ENCODE assay signal across 8 cellular contexts in the genomic region with DNA sequence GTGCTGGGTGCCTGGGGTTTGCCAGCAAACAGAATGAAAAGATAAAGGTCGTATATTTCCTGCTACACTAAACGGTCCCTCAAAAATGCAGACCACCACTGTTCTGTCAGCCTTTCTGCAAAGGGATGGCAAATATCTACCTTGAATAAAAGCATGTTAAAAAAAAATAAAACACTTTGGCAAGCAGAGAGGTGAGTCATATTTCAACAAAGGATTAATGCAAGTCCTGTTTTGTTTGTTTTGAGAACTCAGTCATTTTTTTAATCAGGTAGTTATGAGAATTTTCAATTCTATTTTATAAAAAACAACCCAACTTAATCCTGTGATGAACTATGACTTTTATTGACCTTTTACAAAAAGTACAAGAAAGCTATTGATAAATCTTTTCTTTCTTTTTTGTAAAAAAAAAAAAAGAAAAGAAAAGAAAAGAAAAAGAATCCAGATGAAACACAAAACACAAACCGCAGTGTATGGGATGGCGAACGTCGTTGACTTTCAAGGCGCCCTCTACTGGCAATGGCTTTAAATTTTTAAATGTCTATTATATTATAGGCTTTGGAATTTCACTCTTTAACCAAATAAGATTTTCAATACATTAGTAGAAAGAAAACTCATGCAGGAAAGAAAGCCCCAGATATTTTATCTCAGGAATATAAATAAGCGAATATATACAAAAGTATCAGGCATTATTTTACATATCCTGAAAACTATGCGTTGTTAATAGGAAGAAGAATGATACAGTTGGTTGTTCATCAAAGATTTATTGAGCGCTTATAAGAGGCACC.
DNase-seq lines count a peak whose midpoint lies in the region; ATAC-seq and TF ChIP-seq lines count a peak whose summit lies in the region.

No MANE protein-coding gene starts in this region.

- H3K9me3 Mint-ChIP-seq in GM23338 = no peaks in the 10 kb centered on the region

- H3K36me3 ChIP-seq in GM23338 (ENCODE audit: insufficient read depth) (no peaks in the 10 kb centered on the region), body of pancreas (replicated peaks in 1 of 2; ENCODE audit: insufficient read depth in 1 of 2, low read depth in 2 of 2) (no peaks in the 10 kb centered on the region)

- H3K27ac Mint-ChIP-seq in GM23338 = no peak overlapping the region

- DNase-seq in CD1c-positive myeloid dendritic cell (ENCODE audit: extremely low spot score) (peak; percentile 46), GM23338 (ENCODE audit: low spot score) (peak; percentile 83), RPMI7951 (ENCODE audit: low read depth) (peak; percentile 58), body of pancreas (peak; percentile 25 to 43 (median 32)), kidney glomerular epithelial cell (lab: John Stamatoyannopoulos, UW) (peak; percentile 81), NCI-H1417 treated with DMSO at 0.1 percent for 48 hours (lab: John Stamatoyannopoulos, UW) (no peak), germinal center (ENCODE audit: low spot score) (no peak)
- peak; percentile 2 to 14 for DNase-seq in stimulated activated CD8-positive, alpha-beta memory T cell treated with anti-CD3 and anti-CD28 coated beads, Interleukin-7, amount 100 ng/mL, for 4 hours (ENCODE audit: low read depth in 2 of 2)

- H3K27me3 ChIP-seq in GM23338 (ENCODE audit: insufficient read depth) = no peaks in the 10 kb centered on the region
- no peaks in the 10 kb centered on the region for H3K27me3 ChIP-seq in body of pancreas

- peaks cover 4% of the 10 kb centered on the region for H3K27me3 Mint-ChIP-seq in GM23338 (ENCODE audit: insufficient read depth, low read depth, poor library complexity)

- TF ChIP-seq POLR2A in body of pancreas (IDR thresholded peaks at IDR 0.05) = no peak

- H3K27ac ChIP-seq in GM23338 (ENCODE audit: low read depth) = no peak overlapping the region
- H3K27ac ChIP-seq in body of pancreas = peak overlapping the region in 2 of 4 donors; percentile 45 to 55

- peak; percentile 75 to 84 for TF ChIP-seq CTCF in GM23338 (conservative IDR thresholded peaks at IDR 0.05; ENCODE audit: low read depth in 2 of 2)
- TF ChIP-seq CTCF in body of pancreas (IDR thresholded peaks at IDR 0.05) = peak; percentile 21 to 69 (median 54)

- no peak overlapping the region for H3K4me3 Mint-ChIP-seq in GM23338

- H3K79me2 ChIP-seq in GM23338 (replicated peaks; ENCODE audit: insufficient read depth) = no peaks in the 10 kb centered on the region

- H3F3A ChIP-seq in GM23338 (replicated peaks; ENCODE audit: low read depth) = no peaks in the 10 kb centered on the region

- no peaks in the 10 kb centered on the region for H3K9me3 ChIP-seq in body of pancreas

- 24 to 26% methylated on average over 10 of the region's 10 CpGs for WGBS in body of pancreas, 2 donors

- H3K4me1 Mint-ChIP-seq in GM23338 = peaks cover 11% of the 10 kb centered on the region

- ATAC-seq in GM23338 = peak; percentile 82
- peak; percentile 66 for ATAC-seq in body of pancreas

- H3K4me2 ChIP-seq in GM23338 = peak overlapping the region; percentile 3; the same call in 1 of the 2 replicates

- no peak overlapping the region for H3K4me3 ChIP-seq in GM23338
- H3K4me3 ChIP-seq in body of pancreas = no peak overlapping the region

- H3K4me1 ChIP-seq in GM23338 (ENCODE audit: insufficient read depth) (peaks cover 9% of the 10 kb centered on the region; the same call in 1 of the 2 replicates), body of pancreas (peaks cover 4% of the 10 kb centered on the region)

- intact Hi-C loops in body of pancreas (cut with DNase I) = no loop called here

- no peaks in the 10 kb centered on the region for H3K9me2 ChIP-seq in GM23338 (ENCODE audit: insufficient read depth)

- no peak overlapping the region for H2AFZ ChIP-seq in GM23338

- H4K20me1 ChIP-seq in GM23338 (replicated peaks; ENCODE audit: insufficient read depth) = no peaks in the 10 kb centered on the region

- no peaks in the 10 kb centered on the region for H3K36me3 Mint-ChIP-seq in GM23338 (ENCODE audit: low read depth)

TF ChIP-seq in GM23338, 12 proteins besides CTCF, POLR2A, EP300 and RAD21:
- no peak for TF ChIP-seq CREB1 (CRISPR knock-in tag; IDR thresholded peaks at IDR 0.05; ENCODE audit: low read depth)
- TF ChIP-seq STAT1 (IDR thresholded peaks at IDR 0.05; ENCODE audit: unreplicated experiment) = no peak
- TF ChIP-seq EZH2 (IDR thresholded peaks at IDR 0.05; ENCODE audit: low read depth, unreplicated experiment) = no peak
- TF ChIP-seq, protein P1, sequence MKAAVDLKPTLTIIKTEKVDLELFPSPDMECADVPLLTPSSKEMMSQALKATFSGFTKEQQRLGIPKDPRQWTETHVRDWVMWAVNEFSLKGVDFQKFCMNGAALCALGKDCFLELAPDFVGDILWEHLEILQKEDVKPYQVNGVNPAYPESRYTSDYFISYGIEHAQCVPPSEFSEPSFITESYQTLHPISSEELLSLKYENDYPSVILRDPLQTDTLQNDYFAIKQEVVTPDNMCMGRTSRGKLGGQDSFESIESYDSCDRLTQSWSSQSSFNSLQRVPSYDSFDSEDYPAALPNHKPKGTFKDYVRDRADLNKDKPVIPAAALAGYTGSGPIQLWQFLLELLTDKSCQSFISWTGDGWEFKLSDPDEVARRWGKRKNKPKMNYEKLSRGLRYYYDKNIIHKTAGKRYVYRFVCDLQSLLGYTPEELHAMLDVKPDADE (IDR thresholded peaks at IDR 0.05) = no peak
- TF ChIP-seq, protein P2, sequence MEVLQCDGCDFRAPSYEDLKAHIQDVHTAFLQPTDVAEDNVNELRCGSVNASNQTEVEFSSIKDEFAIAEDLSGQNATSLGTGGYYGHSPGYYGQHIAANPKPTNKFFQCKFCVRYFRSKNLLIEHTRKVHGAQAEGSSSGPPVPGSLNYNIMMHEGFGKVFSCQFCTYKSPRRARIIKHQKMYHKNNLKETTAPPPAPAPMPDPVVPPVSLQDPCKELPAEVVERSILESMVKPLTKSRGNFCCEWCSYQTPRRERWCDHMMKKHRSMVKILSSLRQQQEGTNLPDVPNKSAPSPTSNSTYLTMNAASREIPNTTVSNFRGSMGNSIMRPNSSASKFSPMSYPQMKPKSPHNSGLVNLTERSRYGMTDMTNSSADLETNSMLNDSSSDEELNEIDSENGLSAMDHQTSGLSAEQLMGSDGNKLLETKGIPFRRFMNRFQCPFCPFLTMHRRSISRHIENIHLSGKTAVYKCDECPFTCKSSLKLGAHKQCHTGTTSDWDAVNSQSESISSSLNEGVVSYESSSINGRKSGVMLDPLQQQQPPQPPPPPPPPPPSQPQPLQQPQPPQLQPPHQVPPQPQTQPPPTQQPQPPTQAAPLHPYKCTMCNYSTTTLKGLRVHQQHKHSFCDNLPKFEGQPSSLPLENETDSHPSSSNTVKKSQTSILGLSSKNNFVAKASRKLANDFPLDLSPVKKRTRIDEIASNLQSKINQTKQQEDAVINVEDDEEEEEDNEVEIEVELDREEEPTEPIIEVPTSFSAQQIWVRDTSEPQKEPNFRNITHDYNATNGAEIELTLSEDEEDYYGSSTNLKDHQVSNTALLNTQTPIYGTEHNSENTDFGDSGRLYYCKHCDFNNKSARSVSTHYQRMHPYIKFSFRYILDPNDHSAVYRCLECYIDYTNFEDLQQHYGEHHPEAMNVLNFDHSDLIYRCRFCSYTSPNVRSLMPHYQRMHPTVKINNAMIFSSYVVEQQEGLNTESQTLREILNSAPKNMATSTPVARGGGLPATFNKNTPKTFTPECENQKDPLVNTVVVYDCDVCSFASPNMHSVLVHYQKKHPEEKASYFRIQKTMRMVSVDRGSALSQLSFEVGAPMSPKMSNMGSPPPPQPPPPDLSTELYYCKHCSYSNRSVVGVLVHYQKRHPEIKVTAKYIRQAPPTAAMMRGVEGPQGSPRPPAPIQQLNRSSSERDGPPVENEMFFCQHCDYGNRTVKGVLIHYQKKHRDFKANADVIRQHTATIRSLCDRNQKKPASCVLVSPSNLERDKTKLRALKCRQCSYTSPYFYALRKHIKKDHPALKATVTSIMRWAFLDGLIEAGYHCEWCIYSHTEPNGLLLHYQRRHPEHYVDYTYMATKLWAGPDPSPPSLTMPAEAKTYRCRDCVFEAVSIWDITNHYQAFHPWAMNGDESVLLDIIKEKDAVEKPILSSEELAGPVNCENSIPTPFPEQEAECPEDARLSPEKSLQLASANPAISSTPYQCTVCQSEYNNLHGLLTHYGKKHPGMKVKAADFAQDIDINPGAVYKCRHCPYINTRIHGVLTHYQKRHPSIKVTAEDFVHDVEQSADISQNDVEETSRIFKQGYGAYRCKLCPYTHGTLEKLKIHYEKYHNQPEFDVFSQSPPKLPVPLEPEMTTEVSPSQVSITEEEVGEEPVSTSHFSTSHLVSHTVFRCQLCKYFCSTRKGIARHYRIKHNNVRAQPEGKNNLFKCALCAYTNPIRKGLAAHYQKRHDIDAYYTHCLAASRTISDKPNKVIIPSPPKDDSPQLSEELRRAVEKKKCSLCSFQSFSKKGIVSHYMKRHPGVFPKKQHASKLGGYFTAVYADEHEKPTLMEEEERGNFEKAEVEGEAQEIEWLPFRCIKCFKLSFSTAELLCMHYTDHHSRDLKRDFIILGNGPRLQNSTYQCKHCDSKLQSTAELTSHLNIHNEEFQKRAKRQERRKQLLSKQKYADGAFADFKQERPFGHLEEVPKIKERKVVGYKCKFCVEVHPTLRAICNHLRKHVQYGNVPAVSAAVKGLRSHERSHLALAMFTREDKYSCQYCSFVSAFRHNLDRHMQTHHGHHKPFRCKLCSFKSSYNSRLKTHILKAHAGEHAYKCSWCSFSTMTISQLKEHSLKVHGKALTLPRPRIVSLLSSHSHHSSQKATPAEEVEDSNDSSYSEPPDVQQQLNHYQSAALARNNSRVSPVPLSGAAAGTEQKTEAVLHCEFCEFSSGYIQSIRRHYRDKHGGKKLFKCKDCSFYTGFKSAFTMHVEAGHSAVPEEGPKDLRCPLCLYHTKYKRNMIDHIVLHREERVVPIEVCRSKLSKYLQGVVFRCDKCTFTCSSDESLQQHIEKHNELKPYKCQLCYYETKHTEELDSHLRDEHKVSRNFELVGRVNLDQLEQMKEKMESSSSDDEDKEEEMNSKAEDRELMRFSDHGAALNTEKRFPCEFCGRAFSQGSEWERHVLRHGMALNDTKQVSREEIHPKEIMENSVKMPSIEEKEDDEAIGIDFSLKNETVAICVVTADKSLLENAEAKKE (CRISPR knock-in tag; IDR thresholded peaks at IDR 0.05) = no peak
- no peak for TF ChIP-seq ZNF114 (CRISPR knock-in tag; IDR thresholded peaks at IDR 0.05)
- no peak for TF ChIP-seq EZH2phosphoT487 (IDR thresholded peaks at IDR 0.05; ENCODE audit: unreplicated experiment)
- TF ChIP-seq POLR2AphosphoS5 (IDR thresholded peaks at IDR 0.05; ENCODE audit: low read depth) = no peak
- no peak for TF ChIP-seq JUNB (IDR thresholded peaks at IDR 0.05; ENCODE audit: unreplicated experiment)

Comparison
In these comparisons a context has a peak if more than half of its experiments do, and no peak if none do; other contexts are left out.
1. DNase-seq: peak in CD1c-positive myeloid dendritic cell (single experiment), GM23338 (single experiment), RPMI7951 (single experiment), body of pancreas (4 of 4), kidney glomerular epithelial cell (single experiment) and stimulated activated CD8-positive, alpha-beta memory T cell treated with anti-CD3 and anti-CD28 coated beads, Interleukin-7, amount 100 ng/mL, for 4 hours (2 of 2); none in NCI-H1417 treated with DMSO at 0.1 percent for 48 hours (single experiment) and germinal center (single experiment).